In genomic region chr21:43884861-43885370, GRCh38 we compare ENCODE assay signal across 9 cellular contexts. TPM values are rescaled to one million over a fixed set of nuclear protein-coding genes. Genes with fewer than 3 reads are reported as not detected.
DNase-seq lines count a peak whose midpoint lies in the region; ATAC-seq and TF ChIP-seq lines count a peak whose summit lies in the region.
"Had no signal": no experiment of that assay in that cellular context is flagged by ENCODE, and none has a peak within 500 bp of the region (broad histone marks: within the 10 kb centered on the region; RNA-seq: fewer than 3 reads in every experiment).

No MANE protein-coding gene starts in this region.

- 81% methylated on average over 16 of the region's 16 CpGs for WGBS in upper lobe of left lung, 2 donors

- no peak for DNase-seq in Right ventricle myocardium inferior (ENCODE audit: missing footprints)
- DNase-seq in cardiac septum (ENCODE audit: low spot score): no peak
- DNase-seq in choroid plexus epithelial cell (ENCODE audit: low read depth): peak; percentile 20
- peak in 1 of 2 donors; percentile 52 for DNase-seq in upper lobe of left lung
- DNase-seq in T1000 (lab: John Stamatoyannopoulos, UW): no peak
- DNase-seq in NCI-H187 (lab: John Stamatoyannopoulos, UW): no peak
- no peak for DNase-seq in amniotic stem cell (lab: John Stamatoyannopoulos, UW)
- DNase-seq: activated CD4-positive, CD25-positive, alpha-beta regulatory T cell had no signal

- H3K27me3 ChIP-seq in mucosa of stomach (ENCODE audit: control insufficient read depth, insufficient read depth, low read length) (no peaks in the 10 kb centered on the region), upper lobe of left lung (no peaks in the 10 kb centered on the region)

- H3K9ac ChIP-seq in mucosa of stomach (ENCODE audit: low read length): peak overlapping the region; percentile 53

- intact Hi-C loops in Right ventricle myocardium inferior (cut with DNase I) (loop anchor here (2.0 kb wide), 1 partner anchor 26 kb away; no protein-coding TSS in a partner anchor), cardiac septum (cut with DNase I) (no loop called here)

- no peaks in the 10 kb centered on the region for H3K9me3 ChIP-seq in mucosa of stomach (ENCODE audit: control insufficient read depth, low read length)
- no peaks in the 10 kb centered on the region for H3K9me3 ChIP-seq in upper lobe of left lung

- H3K4me1 ChIP-seq in mucosa of stomach (ENCODE audit: control insufficient read depth, insufficient read depth, low read length): peaks cover 40% of the 10 kb centered on the region
- peaks cover 26 to 50% (median 28%) of the 10 kb centered on the region in 4 donors for H3K4me1 ChIP-seq in upper lobe of left lung

- H3K36me3 ChIP-seq in mucosa of stomach (ENCODE audit: control insufficient read depth, insufficient read depth, low read length): no peaks in the 10 kb centered on the region
- H3K36me3 ChIP-seq in upper lobe of left lung: no peaks in the 10 kb centered on the region

- TF ChIP-seq CTCF in choroid plexus epithelial cell (conservative IDR thresholded peaks at IDR 0.05; ENCODE audit: low read depth, low read length) (no peak), upper lobe of left lung (IDR thresholded peaks at IDR 0.05) (no peak)

- no peak overlapping the region for H3K4me3 ChIP-seq in choroid plexus epithelial cell (ENCODE audit: low read depth, low read length)
- no peak overlapping the region for H3K4me3 ChIP-seq in mucosa of stomach (ENCODE audit: low read length)
- H3K4me3 ChIP-seq in upper lobe of left lung: no peak overlapping the region

- ATAC-seq in Right ventricle myocardium inferior (peak; percentile 58), upper lobe of left lung (ENCODE audit: low FRiP score in 2 of 2) (no peak)

- no peak for TF ChIP-seq EP300 in upper lobe of left lung (IDR thresholded peaks at IDR 0.05)

- TF ChIP-seq POLR2A in upper lobe of left lung (IDR thresholded peaks at IDR 0.05): no peak

- peak overlapping the region; percentile 53 to 80 (median 74) for H3K27ac ChIP-seq in upper lobe of left lung

RNA-seq across cellular contexts. Expression of gene AGPAT3, which starts 19.9 kb away (rescaled TPM):
- 93.4 TPM for total RNA-seq in Right ventricle myocardium inferior
- 51.5 TPM for total RNA-seq in cardiac septum
- 100 to 1,000 TPM in 1 of 6 donors, 10 to 100 TPM in 5; 55.0 to 102 (median 70.0) TPM for total RNA-seq in upper lobe of left lung
